13 cellular contexts compared by ENCODE assay signal in the genomic region with DNA sequence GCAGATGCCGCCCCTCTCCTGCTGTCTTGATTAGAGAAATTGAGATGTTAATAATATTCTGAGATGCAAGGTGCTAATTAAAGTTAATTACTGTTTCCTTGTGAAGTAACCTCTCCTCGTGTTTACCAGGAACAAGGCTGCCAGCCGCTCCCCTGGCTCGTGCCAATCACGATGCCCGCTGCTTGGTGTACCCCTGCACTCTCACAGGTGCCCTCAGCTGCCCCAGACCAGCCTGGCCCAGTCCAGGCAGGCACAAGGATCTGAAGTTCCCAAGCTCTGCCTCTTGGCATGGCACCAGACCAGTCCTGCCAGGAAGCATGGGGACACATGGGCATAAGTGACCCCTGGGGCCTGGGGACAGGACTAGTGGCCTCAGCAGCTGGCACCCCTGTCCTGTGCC. TPM values are rescaled to one million over a fixed set of nuclear protein-coding genes. Genes with fewer than 3 reads are reported as not detected.
DNase-seq lines count a peak whose midpoint lies in the region; ATAC-seq and TF ChIP-seq lines count a peak whose summit lies in the region.
"Had no signal": no experiment of that assay in that cellular context is flagged by ENCODE, and none has a peak within 500 bp of the region (broad histone marks: within the 10 kb centered on the region; RNA-seq: fewer than 3 reads in every experiment).

No MANE protein-coding gene starts in this region.

- no peak for TF ChIP-seq CTCF in MCF 10A (IDR thresholded peaks at IDR 0.05; ENCODE audit: unreplicated experiment)
- TF ChIP-seq CTCF in mammary epithelial cell (conservative IDR thresholded peaks at IDR 0.05 in 1 of 2, IDR thresholded peaks at IDR 0.05 in 1 of 2; ENCODE audit: extremely low read depth in 1 of 2, insufficient read depth in 1 of 2, low read depth in 1 of 2, low read length in 2 of 2), result no peak
- TF ChIP-seq CTCF in transverse colon (IDR thresholded peaks at IDR 0.05), result no peak

- no peaks in the 10 kb centered on the region for H3K36me3 Mint-ChIP-seq in MCF 10A (ENCODE audit: insufficient read depth, unreplicated experiment)

- intact Hi-C loops in MCF 10A (cut with micrococcal nuclease), result no loop called here
- intact Hi-C loops in mammary epithelial cell (cut with micrococcal nuclease), result no loop called here
- intact Hi-C loops in transverse colon (cut with DNase I; ENCODE audit: low total_unique reads), result no loop called here
- intact Hi-C loops in aorta (cut with DNase I), result no loop called here

- 29% methylated on average over 3 of the region's 6 CpGs for WGBS in mammary epithelial cell (ENCODE audit: low coverage, missing lambda C conversion rate)
- 56% methylated on average over 6 of the region's 6 CpGs; no CpG with 5 or more reads in 1 of the 2 donors for WGBS in transverse colon (ENCODE audit: low coverage in 1 of 2), 2 donors
- WGBS in aorta, 2 donors, result 54 to 57% methylated on average over 6 of the region's 6 CpGs

- no peak for ATAC-seq in aorta (ENCODE audit: low FRiP score)

- in situ Hi-C loops in mammary epithelial cell (cut with MboI; ENCODE audit: low sequenced_read_pairs in 2 of 2), result no loop called here
- in situ Hi-C loops in transverse colon (cut with MboI; ENCODE audit: low pct_ligation_motif_present in 1 of 4, low pct_unique_long_range_greater_than_20kb in 1 of 4, low sequenced_read_pairs in 3 of 4), result no loop called here

- no peak overlapping the region for H3K27ac Mint-ChIP-seq in MCF 10A (ENCODE audit: low read depth, unreplicated experiment)
- H3K27ac Mint-ChIP-seq: activated CD4-positive, alpha-beta T cell treated with anti-CD3 and anti-CD28 coated beads, Interleukin-2, amount 10 ng/mL, durations not matched to agents 7 days and 5 days had no signal

- TF ChIP-seq POLR2A in transverse colon (IDR thresholded peaks at IDR 0.05), result no peak

- CTCF ChIA-PET in MCF 10A (lab: Yijun Ruan, JAX) (interaction anchor here (1.8 kb wide), 1 partner anchor 150 kb away, joined by 3 read pairs; no protein-coding TSS in a partner anchor), mammary epithelial cell (lab: Charles Lee; ENCODE audit: low non-redundant PET) (interaction anchor here (0.6 kb wide), 1 partner anchor 38 kb away, joined by 8 read pairs; no protein-coding TSS in a partner anchor)

- H3K27me3 ChIP-seq in mammary epithelial cell (ENCODE audit: insufficient read depth, low read length) (no peaks in the 10 kb centered on the region), transverse colon (no peaks in the 10 kb centered on the region), aorta (ENCODE audit: control insufficient read depth in 1 of 2, insufficient read depth in 2 of 2, low read length in 1 of 2) (no peaks in the 10 kb centered on the region)

- DNase-seq in MCF 10A (ENCODE audit: unreplicated experiment), result peak; percentile 32
- DNase-seq in mammary epithelial cell, result no peak
- peak; percentile 39 for DNase-seq in cortex of kidney (lab: John Stamatoyannopoulos, UW)
- peak; percentile 75 for DNase-seq in mucosa of gallbladder (ENCODE audit: low spot score)
- peak; percentile 71 for DNase-seq in transverse colon
- DNase-seq in MV-4-11 (lab: John Stamatoyannopoulos, UW), result no peak
- DNase-seq in aorta, result no peak
- DNase-seq in iPS-NIHi7 (ENCODE audit: extremely low spot score), result no peak
- DNase-seq: activated CD4-positive, alpha-beta T cell treated with anti-CD3 and anti-CD28 coated beads, Interleukin-2, amount 10 ng/mL, durations not matched to agents 7 days and 5 days; activated T-cell treated with anti-CD3 and anti-CD28 coated beads, Interleukin-2, amount 50 U/mL, for 48 hours; foreskin fibroblast; islet precursor cell; T-helper 2 cell had no signal

- peaks cover 27% of the 10 kb centered on the region for H3K4me1 Mint-ChIP-seq in MCF 10A (ENCODE audit: insufficient read depth, unreplicated experiment)

- H4K20me1 ChIP-seq in mammary epithelial cell (ENCODE audit: insufficient read depth, low read length), result no peaks in the 10 kb centered on the region

- no peak overlapping the region for H3K9ac ChIP-seq in mammary epithelial cell (ENCODE audit: insufficient read depth, low read length)

- H3K79me2 ChIP-seq in mammary epithelial cell (ENCODE audit: insufficient read depth, low read length), result no peaks in the 10 kb centered on the region

- no peaks in the 10 kb centered on the region for H3K27me3 Mint-ChIP-seq in MCF 10A (ENCODE audit: insufficient read depth, unreplicated experiment)

- H3K4me3 ChIP-seq in mammary epithelial cell (replicated peaks in 1 of 3; ENCODE audit: insufficient read depth in 1 of 3, low read depth in 2 of 3, low read length in 3 of 3) (no peak overlapping the region), transverse colon (no peak overlapping the region), aorta (ENCODE audit: low read length in 2 of 2) (no peak overlapping the region)

- no peak overlapping the region for H2AFZ ChIP-seq in mammary epithelial cell (ENCODE audit: low read depth, low read length)

- POLR2A ChIA-PET in MCF 10A (lab: Yijun Ruan, JAX), result interaction anchor here (0.6 to 0.8 kb wide), 4 partner anchors 8 to 219 kb away, joined by 3 to 4 read pairs (median 3); no protein-coding TSS in a partner anchor

- no peak overlapping the region for H3K27ac ChIP-seq in mammary epithelial cell (ENCODE audit: insufficient read depth, low read depth, low read length)
- peak overlapping the region; percentile 82 to 87 (median 86) for H3K27ac ChIP-seq in transverse colon
- no peak overlapping the region for H3K27ac ChIP-seq in aorta (ENCODE audit: low read depth in 1 of 2, low read length in 2 of 2)

- H3K36me3 ChIP-seq in mammary epithelial cell (ENCODE audit: insufficient read depth, low read length), result no peaks in the 10 kb centered on the region
- H3K36me3 ChIP-seq in transverse colon, result no peaks in the 10 kb centered on the region
- no peaks in the 10 kb centered on the region for H3K36me3 ChIP-seq in aorta (ENCODE audit: control insufficient read depth in 1 of 2, insufficient read depth in 2 of 2, low read length in 1 of 2)

- BruUV-seq in MCF 10A (replicated peaks; lab: Mats Ljungman, UMichigan) (no TSS peak), mammary epithelial cell (replicated peaks; lab: Mats Ljungman, UMichigan) (no TSS peak)

- no peak overlapping the region for H3K4me2 ChIP-seq in mammary epithelial cell (ENCODE audit: insufficient read depth, low read depth, low read length)

- TF ChIP-seq EP300 in transverse colon (IDR thresholded peaks at IDR 0.05; ENCODE audit: low read depth), result no peak

- H3K9me3 ChIP-seq in mammary epithelial cell (replicated peaks; ENCODE audit: insufficient read depth, low read length) (no peaks in the 10 kb centered on the region), transverse colon (no peaks in the 10 kb centered on the region), aorta (ENCODE audit: control insufficient read depth, low read length) (no peaks in the 10 kb centered on the region)

- H3K4me3 Mint-ChIP-seq in MCF 10A (ENCODE audit: unreplicated experiment), result no peak overlapping the region
- H3K4me3 Mint-ChIP-seq: activated CD4-positive, alpha-beta T cell treated with anti-CD3 and anti-CD28 coated beads, Interleukin-2, amount 10 ng/mL, durations not matched to agents 7 days and 5 days had no signal

- peaks cover 4% of the 10 kb centered on the region for H3K4me1 ChIP-seq in mammary epithelial cell (ENCODE audit: insufficient read depth, low read length)
- peaks cover 12 to 66% (median 41%) of the 10 kb centered on the region in 4 donors for H3K4me1 ChIP-seq in transverse colon
- H3K4me1 ChIP-seq in aorta (ENCODE audit: control insufficient read depth in 1 of 2, insufficient read depth in 2 of 2, low read length in 2 of 2), result no peaks in the 10 kb centered on the region

- H3K9me3 Mint-ChIP-seq in MCF 10A (ENCODE audit: unreplicated experiment), result no peaks in the 10 kb centered on the region
- H3K9me3 Mint-ChIP-seq: activated CD4-positive, alpha-beta T cell treated with anti-CD3 and anti-CD28 coated beads, Interleukin-2, amount 10 ng/mL, durations not matched to agents 7 days and 5 days had no signal

- dilution Hi-C loops in mammary epithelial cell (cut with HindIII; ENCODE audit: low sequenced_read_pairs), result no loop called here

RNA-seq across cellular contexts. Expression of a gene that starts 36.4 kb away (rescaled TPM):
- total RNA-seq in MCF 10A (2022) (9.9 and 15.7 TPM in 2 replicates), mammary epithelial cell (10 to 100 TPM; 41.7 to 41.8 TPM), mucosa of gallbladder (90.6 TPM), transverse colon (100 to 1,000 TPM in 3 of 4 donors, 10 to 100 TPM in 1; 92.5 to 217 (median 164) TPM), aorta (10 to 100 TPM; 29.4 to 41.9 TPM)
- polyA plus RNA-seq in mammary epithelial cell (41.7 TPM), aorta (1 to 10 TPM; 1.4 to 2.5 TPM)
- polyA minus RNA-seq in mammary epithelial cell, result 130 TPM
- total RNA-seq: activated CD4-positive, alpha-beta T cell treated with anti-CD3 and anti-CD28 coated beads, Interleukin-2, amount 10 ng/mL, durations not matched to agents 7 days and 5 days had no signal

Comparison
In these comparisons a context has a peak if more than half of its experiments do, and no peak if none do; other contexts are left out.
1. DNase-seq: peak in MCF 10A (single experiment), cortex of kidney (single experiment), mucosa of gallbladder (single experiment) and transverse colon (single experiment); none in mammary epithelial cell (single experiment), MV-4-11 (single experiment), aorta (0 of 2) and iPS-NIHi7 (single experiment).
2. H3K27ac ChIP-seq: peak in transverse colon (4 of 4); none in mammary epithelial cell (single experiment) and aorta (0 of 2).